Comparison of ENCODE assay signal across 10 cellular contexts in the genomic region with DNA sequence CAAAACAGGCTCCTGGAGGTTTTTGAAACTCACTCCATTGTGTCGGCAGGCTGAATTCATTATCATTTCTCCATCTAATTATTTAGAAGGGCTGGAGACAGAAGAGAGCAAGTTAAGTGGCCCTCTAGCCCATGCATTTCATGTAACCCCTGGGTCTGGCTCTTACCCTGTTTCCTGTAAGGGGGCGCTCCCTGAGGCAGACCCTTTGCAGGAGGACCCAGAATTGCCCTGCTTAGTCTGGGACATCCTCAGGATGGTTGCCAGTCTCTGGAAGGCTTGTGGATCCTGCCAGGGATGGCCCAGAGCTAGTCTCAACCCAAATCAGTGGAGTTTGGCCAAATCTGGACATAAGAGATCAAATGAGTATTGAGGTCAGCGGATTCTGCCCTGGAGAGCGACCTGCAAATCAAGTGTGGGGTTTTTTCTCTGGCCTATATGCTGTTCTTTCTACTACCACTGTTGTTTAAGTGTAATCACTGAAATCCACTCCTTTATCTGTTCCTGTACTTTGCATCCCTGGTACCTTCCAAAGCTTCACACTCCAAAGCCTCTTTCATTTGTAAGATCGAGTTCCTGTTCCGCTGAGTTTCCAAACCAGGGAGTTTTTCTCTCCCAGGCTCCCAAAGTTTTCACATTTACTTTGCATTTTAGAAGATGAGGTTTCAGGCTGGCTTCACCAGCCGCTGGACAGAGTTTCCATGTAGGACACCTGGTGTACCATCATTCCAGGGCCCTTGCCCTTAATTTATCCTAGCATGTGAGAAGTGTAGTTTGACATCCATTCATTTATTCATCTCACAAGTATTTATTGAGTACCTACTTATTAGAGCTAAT. TPM values are rescaled to one million over a fixed set of nuclear protein-coding genes. Genes with fewer than 3 reads are reported as not detected.
DNase-seq lines count a peak whose midpoint lies in the region; ATAC-seq and TF ChIP-seq lines count a peak whose summit lies in the region.
"Had no signal": no experiment of that assay in that cellular context is flagged by ENCODE, and none has a peak within 500 bp of the region (broad histone marks: within the 10 kb centered on the region; RNA-seq: fewer than 3 reads in every experiment).

No MANE protein-coding gene starts in this region.

- H3K4me3 ChIP-seq in body of pancreas (no peak overlapping the region), suprapubic skin (peak overlapping the region; percentile 29)

- WGBS in body of pancreas, 2 donors = 71% methylated on average over 7 of the region's 7 CpGs
- 53% methylated on average over 7 of the region's 7 CpGs for WGBS in suprapubic skin

- no peak for TF ChIP-seq POLR2A in body of pancreas (IDR thresholded peaks at IDR 0.05)
- no peak for TF ChIP-seq POLR2A in suprapubic skin (IDR thresholded peaks at IDR 0.05)

- no peak for DNase-seq in activated CD4-positive, alpha-beta T cell treated with anti-CD3 and anti-CD28 coated beads, Interleukin-2, amount 10 ng/mL, durations not matched to agents 24 days and 14 days
- no peak for DNase-seq in activated CD4-positive, alpha-beta T cell treated with anti-CD3 and anti-CD28 coated beads for 1 hour
- no peak for DNase-seq in body of pancreas
- no peak for DNase-seq in memory B cell (ENCODE audit: low spot score in 2 of 2)
- no peak for DNase-seq in suprapubic skin (ENCODE audit: low spot score in 2 of 2)
- DNase-seq in DMS79 treated with DMSO at 0.1 percent for 48 hours (lab: John Stamatoyannopoulos, UW) = no peak
- no peak for DNase-seq in RKO (ENCODE audit: low spot score)
- DNase-seq: ACHN, NCI-H1092 had no signal

- H3K27ac ChIP-seq in body of pancreas (peak overlapping the region; percentile 55 to 100 (median 100)), suprapubic skin (peak overlapping the region; percentile 90)

- H3K4me1 ChIP-seq in body of pancreas (peaks cover 77% of the 10 kb centered on the region), suprapubic skin (peaks cover 79% of the 10 kb centered on the region)

- no peak for TF ChIP-seq EP300 in suprapubic skin (IDR thresholded peaks at IDR 0.05)

- H3K9me3 ChIP-seq in body of pancreas = no peaks in the 10 kb centered on the region
- H3K9me3 ChIP-seq in suprapubic skin = no peaks in the 10 kb centered on the region

- H3K27me3 ChIP-seq in body of pancreas = no peaks in the 10 kb centered on the region
- H3K27me3 ChIP-seq in suprapubic skin = no peaks in the 10 kb centered on the region

- TF ChIP-seq CTCF in body of pancreas (IDR thresholded peaks at IDR 0.05) (no peak), suprapubic skin (IDR thresholded peaks at IDR 0.05) (no peak)

- H3K36me3 ChIP-seq in body of pancreas (replicated peaks in 1 of 2; ENCODE audit: insufficient read depth in 1 of 2, low read depth in 2 of 2) = no peaks in the 10 kb centered on the region
- H3K36me3 ChIP-seq in suprapubic skin = no peaks in the 10 kb centered on the region

- intact Hi-C loops in activated CD4-positive, alpha-beta T cell treated with anti-CD3 and anti-CD28 coated beads, Interleukin-2, amount 10 ng/mL, durations not matched to agents 24 days and 14 days (cut with micrococcal nuclease) = no loop called here
- intact Hi-C loops in body of pancreas (cut with DNase I) = loop anchor here (5.0 kb wide), 1 partner anchor 348 kb away; no protein-coding TSS in a partner anchor

- peak overlapping the region; percentile 12 for H3K4me3 Mint-ChIP-seq in activated CD4-positive, alpha-beta T cell treated with anti-CD3 and anti-CD28 coated beads, Interleukin-2, amount 10 ng/mL, durations not matched to agents 24 days and 14 days
- H3K4me3 Mint-ChIP-seq in memory B cell = peak overlapping the region; percentile 24

- H3K27ac Mint-ChIP-seq in activated CD4-positive, alpha-beta T cell treated with anti-CD3 and anti-CD28 coated beads, Interleukin-2, amount 10 ng/mL, durations not matched to agents 24 days and 14 days = no peak overlapping the region
- H3K27ac Mint-ChIP-seq in memory B cell = peak overlapping the region; percentile 67

- H3K27me3 Mint-ChIP-seq in activated CD4-positive, alpha-beta T cell treated with anti-CD3 and anti-CD28 coated beads, Interleukin-2, amount 10 ng/mL, durations not matched to agents 24 days and 14 days = peaks cover 28% of the 10 kb centered on the region
- no peaks in the 10 kb centered on the region for H3K27me3 Mint-ChIP-seq in memory B cell

- peaks cover 2% of the 10 kb centered on the region for H3K36me3 Mint-ChIP-seq in activated CD4-positive, alpha-beta T cell treated with anti-CD3 and anti-CD28 coated beads, Interleukin-2, amount 10 ng/mL, durations not matched to agents 24 days and 14 days (ENCODE audit: low read depth)
- H3K36me3 Mint-ChIP-seq in memory B cell = no peaks in the 10 kb centered on the region

- no peaks in the 10 kb centered on the region for H3K9me3 Mint-ChIP-seq in activated CD4-positive, alpha-beta T cell treated with anti-CD3 and anti-CD28 coated beads, Interleukin-2, amount 10 ng/mL, durations not matched to agents 24 days and 14 days
- H3K9me3 Mint-ChIP-seq in memory B cell = no peaks in the 10 kb centered on the region

- peaks cover 76% of the 10 kb centered on the region for H3K4me1 Mint-ChIP-seq in activated CD4-positive, alpha-beta T cell treated with anti-CD3 and anti-CD28 coated beads, Interleukin-2, amount 10 ng/mL, durations not matched to agents 24 days and 14 days
- H3K4me1 Mint-ChIP-seq in memory B cell = peaks cover 64% of the 10 kb centered on the region

- ATAC-seq in body of pancreas (no peak), memory B cell (ENCODE audit: low read depth) (no peak), GM18873 (IDR thresholded peaks at IDR 0.05; ENCODE audit: low FRiP score, unreplicated experiment) (no peak)

RNA-seq across cellular contexts. Expression of gene KLF3, which starts 6.3 kb away (rescaled TPM):
- total RNA-seq in activated CD4-positive, alpha-beta T cell treated with anti-CD3 and anti-CD28 coated beads, Interleukin-2, amount 10 ng/mL, durations not matched to agents 24 days and 14 days = 0.83 and 1.0 TPM in 2 replicates
- total RNA-seq in body of pancreas = 10 to 100 TPM; 30.6 to 32.0 TPM
- total RNA-seq in suprapubic skin = 100 to 1,000 TPM; 169 to 240 (median 223) TPM

Comparison
In these comparisons a context has a peak if more than half of its experiments do, and no peak if none do; other contexts are left out.
1. RNA of gene KLF3, which starts 6.3 kb away (total RNA-seq): 169 to 240 TPM in suprapubic skin and 30.6 to 32.0 TPM in body of pancreas; 0.83 to 1.0 TPM in activated CD4-positive, alpha-beta T cell treated with anti-CD3 and anti-CD28 coated beads, Interleukin-2, amount 10 ng/mL, durations not matched to agents 24 days and 14 days; every median in the first group is over 10 times any median in the second.